In the genomic region with DNA sequence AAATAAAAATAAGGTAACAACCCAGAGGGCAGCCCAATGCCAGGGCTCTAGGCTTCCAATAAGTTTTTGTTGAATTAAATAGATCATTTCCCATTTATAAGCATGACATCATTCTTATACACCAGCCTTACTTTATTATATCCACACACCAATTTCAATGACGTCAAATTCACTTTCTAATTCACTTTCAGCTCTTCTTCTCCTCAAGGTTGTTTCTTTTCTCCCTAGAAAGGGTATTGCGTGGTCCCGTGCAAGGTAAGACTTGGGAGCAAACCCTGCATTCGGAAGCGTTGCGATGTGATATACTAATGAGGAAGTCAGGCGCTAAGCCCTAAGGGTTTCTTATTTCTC, we compare ENCODE assay signal across 9 cellular contexts. TPM values are rescaled to one million over a fixed set of nuclear protein-coding genes. Genes with fewer than 3 reads are reported as not detected.
DNase-seq lines count a peak whose midpoint lies in the region; ATAC-seq and TF ChIP-seq lines count a peak whose summit lies in the region.
"Had no signal": no experiment of that assay in that cellular context is flagged by ENCODE, and none has a peak within 500 bp of the region (broad histone marks: within the 10 kb centered on the region; RNA-seq: fewer than 3 reads in every experiment).

No MANE protein-coding gene starts in this region.

- H3K9me3 Mint-ChIP-seq in CD8-positive, alpha-beta memory T cell = peaks cover 4 to 14% (median 5%) of the 10 kb centered on the region in 5 donors
- H3K9me3 Mint-ChIP-seq: dendritic cell treated with granulocyte-macrophage colony-stimulating factor and Interleukin-4, amounts not matched to agents 40 ng/mL and 50 ng/mL, for 4 days had no signal

- no peak for TF ChIP-seq EP300 in SK-N-SH (IDR thresholded peaks at IDR 0.05; ENCODE audit: borderline replicate concordance in 1 of 2, low read depth in 1 of 2, low read length in 1 of 2)

- H3K27ac ChIP-seq in SK-N-SH (ENCODE audit: low read depth in 2 of 2, low read length in 1 of 2) = peak overlapping the region; percentile 73 to 95
- H3K27ac ChIP-seq in CD8-positive, alpha-beta memory T cell (ENCODE audit: low read depth, low read length) = no peak overlapping the region

- no peaks in the 10 kb centered on the region for H3K36me3 Mint-ChIP-seq in CD8-positive, alpha-beta memory T cell

- peaks cover 7 to 53% of the 10 kb centered on the region in 2 donors for H3K27me3 Mint-ChIP-seq in CD8-positive, alpha-beta memory T cell

- DNase-seq in DMS53 (lab: John Stamatoyannopoulos, UW) (peak; percentile 68), SK-N-SH (no peak), fibroblast of mammary gland (ENCODE audit: low read depth) (peak; percentile 12), pons (ENCODE audit: low spot score) (peak; percentile 28), lower leg skin (ENCODE audit: low spot score in 2 of 2) (no peak), NOMO-1 treated with DMSO at 0.1 percent for 48 hours (lab: John Stamatoyannopoulos, UW; ENCODE audit: unreplicated experiment) (no peak)
- no peak for DNase-seq in CD8-positive, alpha-beta memory T cell

- no peaks in the 10 kb centered on the region for H3K27me3 ChIP-seq in SK-N-SH (ENCODE audit: insufficient read depth)
- H3K27me3 ChIP-seq in CD8-positive, alpha-beta memory T cell (ENCODE audit: insufficient read depth, low read length, poor library complexity, severe bottlenecking) = peaks cover 8% of the 10 kb centered on the region

- TF ChIP-seq POLR2A in lower leg skin (IDR thresholded peaks at IDR 0.05) = no peak

- peaks cover 0 to 7% (median 6%) of the 10 kb centered on the region in 3 donors for H3K4me1 Mint-ChIP-seq in CD8-positive, alpha-beta memory T cell

- ATAC-seq in HG03025 (IDR thresholded peaks at IDR 0.05; ENCODE audit: low FRiP score, unreplicated experiment) = no peak

- 3% methylated on average over 7 of the region's 7 CpGs for WGBS in SK-N-SH (ENCODE audit: low lambda C conversion rate)
- 25% methylated on average over 7 of the region's 7 CpGs for WGBS in lower leg skin, 2 donors

- TF ChIP-seq RAD21 in SK-N-SH (IDR thresholded peaks at IDR 0.05; ENCODE audit: low read length) = no peak

- peaks cover 12 to 19% of the 10 kb centered on the region in 2 experiments for H3K36me3 ChIP-seq in SK-N-SH (replicated peaks in 1 of 2; ENCODE audit: control insufficient read depth in 1 of 2, insufficient read depth in 2 of 2, low read length in 1 of 2)
- no peaks in the 10 kb centered on the region for H3K36me3 ChIP-seq in CD8-positive, alpha-beta memory T cell (ENCODE audit: insufficient read depth, low read length)

- H3F3A ChIP-seq in SK-N-SH (replicated peaks; ENCODE audit: insufficient read depth) = peaks cover 33% of the 10 kb centered on the region

- CTCF ChIA-PET in SK-N-SH (lab: Yijun Ruan, JAX) = interaction anchor here (1.0 to 12.8 kb wide), 10 partner anchors 24 to 467 kb away, joined by 3 to 185 read pairs (median 10); no protein-coding TSS in a partner anchor
- CTCF ChIA-PET in CD8-positive, alpha-beta memory T cell (lab: Charles Lee) = interaction anchor here (0.8 kb wide), 1 partner anchor 1348 kb away, joined by 3 read pairs; no protein-coding TSS in a partner anchor

- POLR2A ChIA-PET in SK-N-SH (lab: Yijun Ruan, JAX) = no interaction called here
- POLR2A ChIA-PET in CD8-positive, alpha-beta memory T cell (lab: Charles Lee) = no interaction called here

- peak overlapping the region; percentile 78 for H3K4me2 ChIP-seq in SK-N-SH

- H3K4me3 ChIP-seq in SK-N-SH (ENCODE audit: low read depth in 2 of 2, low read length in 1 of 2) = peak overlapping the region; percentile 95 to 99
- peak overlapping the region; percentile 73 for H3K4me3 ChIP-seq in fibroblast of mammary gland (ENCODE audit: control insufficient read depth, low read depth, low read length)
- no peak overlapping the region for H3K4me3 ChIP-seq in CD8-positive, alpha-beta memory T cell (ENCODE audit: low read length)
- H3K4me3 ChIP-seq in lower leg skin (ENCODE audit: low read depth, poor library complexity, severe bottlenecking) = no peak overlapping the region

- intact Hi-C loops in lower leg skin (cut with DNase I; ENCODE audit: low total_unique reads) = loop anchor here (10.0 kb wide), 1 partner anchor 172 kb away; no protein-coding TSS in a partner anchor

- no peak for TF ChIP-seq CTCF in SK-N-SH (IDR thresholded peaks at IDR 0.05)
- TF ChIP-seq CTCF in fibroblast of mammary gland (conservative IDR thresholded peaks at IDR 0.05; ENCODE audit: control insufficient read depth, insufficient read depth, low read depth, low read length) = no peak
- no peak for TF ChIP-seq CTCF in lower leg skin (IDR thresholded peaks at IDR 0.05)

- H3K27ac Mint-ChIP-seq in CD8-positive, alpha-beta memory T cell = no peak overlapping the region
- H3K27ac Mint-ChIP-seq: dendritic cell treated with granulocyte-macrophage colony-stimulating factor and Interleukin-4, amounts not matched to agents 40 ng/mL and 50 ng/mL, for 4 days had no signal

- H3K9me3 ChIP-seq in SK-N-SH = no peaks in the 10 kb centered on the region
- H3K9me3 ChIP-seq in CD8-positive, alpha-beta memory T cell (ENCODE audit: low read length) = no peaks in the 10 kb centered on the region

- peaks cover 0 to 14% of the 10 kb centered on the region in 2 experiments; a peak in 2 of 4 replicates for H3K4me1 ChIP-seq in SK-N-SH (ENCODE audit: control insufficient read depth in 1 of 2, insufficient read depth in 2 of 2, low read depth in 1 of 2, low read length in 1 of 2)
- H3K4me1 ChIP-seq in CD8-positive, alpha-beta memory T cell (ENCODE audit: insufficient read depth, low read length) = no peaks in the 10 kb centered on the region

- H3K79me2 ChIP-seq in SK-N-SH (ENCODE audit: insufficient read depth) = peaks cover 48% of the 10 kb centered on the region

- peak overlapping the region; percentile 89 for H3K9ac ChIP-seq in SK-N-SH

- H3K4me3 Mint-ChIP-seq in CD8-positive, alpha-beta memory T cell = no peak overlapping the region
- H3K4me3 Mint-ChIP-seq: dendritic cell treated with granulocyte-macrophage colony-stimulating factor and Interleukin-4, amounts not matched to agents 40 ng/mL and 50 ng/mL, for 4 days had no signal

- H3K9me2 ChIP-seq in SK-N-SH = no peaks in the 10 kb centered on the region

- H2AFZ ChIP-seq in SK-N-SH (ENCODE audit: low read depth) = peak overlapping the region; percentile 81

- no peaks in the 10 kb centered on the region for H4K20me1 ChIP-seq in SK-N-SH (ENCODE audit: insufficient read depth)

TF ChIP-seq in SK-N-SH, 30 proteins besides CTCF, POLR2A, EP300 and RAD21:
- TF ChIP-seq FOXJ3 (CRISPR knock-in tag; IDR thresholded peaks at IDR 0.05) (no peak), FOXM1 (IDR thresholded peaks at IDR 0.05; ENCODE audit: low read depth) (no peak), CHD2 (IDR thresholded peaks at IDR 0.05; ENCODE audit: low read length, partially characterized antibody) (peak; percentile 14), TAF1 (IDR thresholded peaks at IDR 0.05; ENCODE audit: borderline replicate concordance, low read depth, low read length) (no peak)

RNA-seq across cellular contexts. Expression of gene DKK1, which starts 1.1 kb away (rescaled TPM):
- polyA plus RNA-seq in SK-N-SH (2012; rRNA removed) = 225 and 372 TPM in 2 replicates
- 315 and 346 TPM in 2 replicates for polyA plus RNA-seq in SK-N-SH (2012; cell fraction: cytosol; rRNA removed)
- 438 and 447 TPM in 2 replicates for polyA plus RNA-seq in SK-N-SH (2012; cell fraction: nucleus; rRNA removed)
- total RNA-seq in CD8-positive, alpha-beta memory T cell = not detected
- polyA plus RNA-seq in CD8-positive, alpha-beta memory T cell = not detected
- 10 to 100 TPM; 27.7 to 68.9 (median 35.5) TPM for total RNA-seq in lower leg skin

Comparison
In these comparisons a context has a peak if more than half of its experiments do, and no peak if none do; other contexts are left out.
1. DNase-seq: peak in DMS53 (single experiment), fibroblast of mammary gland (single experiment) and pons (single experiment); none in SK-N-SH (single experiment), CD8-positive, alpha-beta memory T cell (0 of 5), lower leg skin (0 of 2) and NOMO-1 treated with DMSO at 0.1 percent for 48 hours (single experiment).
2. H3K4me3 ChIP-seq: peak in SK-N-SH (2 of 2) and fibroblast of mammary gland (single experiment); none in CD8-positive, alpha-beta memory T cell (single experiment) and lower leg skin (single experiment).
3. RNA of gene DKK1, which starts 1.1 kb away (total RNA-seq): 27.7 to 68.9 TPM in lower leg skin; not detected in CD8-positive, alpha-beta memory T cell; every median in the first group is over 10 times any median in the second.